In genomic region chr15:74904190-74904805, GRCh38 we compare ENCODE assay signal across 15 cellular contexts. TPM values are rescaled to one million over a fixed set of nuclear protein-coding genes. Genes with fewer than 3 reads are reported as not detected.
DNase-seq lines count a peak whose midpoint lies in the region; ATAC-seq and TF ChIP-seq lines count a peak whose summit lies in the region.
"Had no signal": no experiment of that assay in that cellular context is flagged by ENCODE, and none has a peak within 500 bp of the region (broad histone marks: within the 10 kb centered on the region; RNA-seq: fewer than 3 reads in every experiment).

No MANE protein-coding gene starts in this region.

- H3K27me3 Mint-ChIP-seq in T-helper 1 cell treated with Interleukin-12 subunit alpha and Interleukin-12 subunit beta and Interleukin-4 antibody, amounts not matched to agents 30 μg/mL and 1 μg/mL, for 36 hours (ENCODE audit: low read depth): no peaks in the 10 kb centered on the region
- H3K27me3 Mint-ChIP-seq in CD4-positive, alpha-beta memory T cell: no peaks in the 10 kb centered on the region
- H3K27me3 Mint-ChIP-seq in activated CD4-positive, alpha-beta memory T cell treated with anti-CD3 and anti-CD28 coated beads, Interleukin-2, amount 10 ng/mL, durations not matched to agents 7 days and 5 days: no peaks in the 10 kb centered on the region
- H3K27me3 Mint-ChIP-seq in naive B cell: no peaks in the 10 kb centered on the region

- peaks cover 40% of the 10 kb centered on the region for H3K36me3 Mint-ChIP-seq in T-helper 1 cell treated with Interleukin-12 subunit alpha and Interleukin-12 subunit beta and Interleukin-4 antibody, amounts not matched to agents 30 μg/mL and 1 μg/mL, for 36 hours (ENCODE audit: low read depth)
- peaks cover 16 to 50% of the 10 kb centered on the region in 2 donors for H3K36me3 Mint-ChIP-seq in CD4-positive, alpha-beta memory T cell
- H3K36me3 Mint-ChIP-seq in activated CD4-positive, alpha-beta memory T cell treated with anti-CD3 and anti-CD28 coated beads, Interleukin-2, amount 10 ng/mL, durations not matched to agents 7 days and 5 days (ENCODE audit: low read depth): peaks cover 60% of the 10 kb centered on the region
- H3K36me3 Mint-ChIP-seq in naive B cell: peaks cover 0 to 5% of the 10 kb centered on the region in 2 donors

- no peaks in the 10 kb centered on the region for H3K27me3 ChIP-seq in CD4-positive, alpha-beta memory T cell (ENCODE audit: insufficient read depth, low read length)
- H3K27me3 ChIP-seq in tibial artery: no peaks in the 10 kb centered on the region
- H3K27me3 ChIP-seq: heart right ventricle had no signal

- no peak overlapping the region for H3K4me3 ChIP-seq in CD4-positive, alpha-beta memory T cell (ENCODE audit: low read length in 2 of 2)
- H3K4me3 ChIP-seq in tibial artery: no peak overlapping the region

- peaks cover 41% of the 10 kb centered on the region for H3K4me1 Mint-ChIP-seq in T-helper 1 cell treated with Interleukin-12 subunit alpha and Interleukin-12 subunit beta and Interleukin-4 antibody, amounts not matched to agents 30 μg/mL and 1 μg/mL, for 36 hours (ENCODE audit: low read depth)
- peaks cover 30 to 62% (median 50%) of the 10 kb centered on the region in 4 donors for H3K4me1 Mint-ChIP-seq in CD4-positive, alpha-beta memory T cell
- H3K4me1 Mint-ChIP-seq in activated CD4-positive, alpha-beta memory T cell treated with anti-CD3 and anti-CD28 coated beads, Interleukin-2, amount 10 ng/mL, durations not matched to agents 7 days and 5 days: peaks cover 60% of the 10 kb centered on the region
- H3K4me1 Mint-ChIP-seq in naive B cell: peaks cover 27 to 47% (median 42%) of the 10 kb centered on the region in 3 donors

- no peak overlapping the region for H3K27ac ChIP-seq in CD4-positive, alpha-beta memory T cell (ENCODE audit: low read depth, low read length)
- H3K27ac ChIP-seq in tibial artery: no peak overlapping the region

- TF ChIP-seq CTCF in tibial artery (IDR thresholded peaks at IDR 0.05): no peak

- ATAC-seq in naive B cell (ENCODE audit: low read depth in 2 of 2): no peak
- ATAC-seq in GM18868 (IDR thresholded peaks at IDR 0.05; ENCODE audit: unreplicated experiment): no peak
- ATAC-seq: esophagus mucosa, heart right ventricle had no signal

- intact Hi-C loops in CD4-positive, alpha-beta memory T cell (cut with micrococcal nuclease): no loop called here
- intact Hi-C loops in tibial artery (cut with DNase I; ENCODE audit: low total_unique reads): no loop called here

- peak overlapping the region; percentile 86 for H3K4me3 Mint-ChIP-seq in T-helper 1 cell treated with Interleukin-12 subunit alpha and Interleukin-12 subunit beta and Interleukin-4 antibody, amounts not matched to agents 30 μg/mL and 1 μg/mL, for 36 hours
- peak overlapping the region in 7 of 8 donors; percentile 23 to 99 (median 89) for H3K4me3 Mint-ChIP-seq in CD4-positive, alpha-beta memory T cell
- H3K4me3 Mint-ChIP-seq in activated CD4-positive, alpha-beta memory T cell treated with anti-CD3 and anti-CD28 coated beads, Interleukin-2, amount 10 ng/mL, durations not matched to agents 7 days and 5 days: peak overlapping the region; percentile 91
- peak overlapping the region in 5 of 8 donors; percentile 28 to 99 (median 90) for H3K4me3 Mint-ChIP-seq in naive B cell

- H3K9me3 Mint-ChIP-seq in T-helper 1 cell treated with Interleukin-12 subunit alpha and Interleukin-12 subunit beta and Interleukin-4 antibody, amounts not matched to agents 30 μg/mL and 1 μg/mL, for 36 hours: no peaks in the 10 kb centered on the region
- H3K9me3 Mint-ChIP-seq in CD4-positive, alpha-beta memory T cell: no peaks in the 10 kb centered on the region
- no peaks in the 10 kb centered on the region for H3K9me3 Mint-ChIP-seq in activated CD4-positive, alpha-beta memory T cell treated with anti-CD3 and anti-CD28 coated beads, Interleukin-2, amount 10 ng/mL, durations not matched to agents 7 days and 5 days
- no peaks in the 10 kb centered on the region for H3K9me3 Mint-ChIP-seq in naive B cell

- peaks cover 48% of the 10 kb centered on the region for H3K4me1 ChIP-seq in CD4-positive, alpha-beta memory T cell (ENCODE audit: insufficient read depth, low read length)
- peaks cover 5 to 36% (median 22%) of the 10 kb centered on the region in 4 donors for H3K4me1 ChIP-seq in tibial artery

- DNase-seq in T-helper 1 cell: no peak
- no peak for DNase-seq in CD4-positive, alpha-beta memory T cell
- DNase-seq in activated CD4-positive, alpha-beta memory T cell treated with anti-CD3 and anti-CD28 coated beads, Interleukin-2, amount 10 ng/mL, durations not matched to agents 7 days and 5 days: no peak
- DNase-seq in naive B cell: no peak
- no peak for DNase-seq in DMS114 treated with DMSO at 0.1 percent for 48 hours (lab: John Stamatoyannopoulos, UW; ENCODE audit: unreplicated experiment)
- no peak for DNase-seq in tibial artery
- DNase-seq: activated CD4-positive, alpha-beta T cell treated with anti-CD3 and anti-CD28 coated beads for 4 hours; heart right ventricle; NCI-H1694 treated with DMSO at 0.1 percent for 48 hours; NCI-H69; nucleus accumbens; small intestine had no signal

- no peaks in the 10 kb centered on the region for H3K9me3 ChIP-seq in CD4-positive, alpha-beta memory T cell (ENCODE audit: control insufficient read depth in 1 of 2, low read length in 2 of 2)
- H3K9me3 ChIP-seq in tibial artery: no peaks in the 10 kb centered on the region
- H3K9me3 ChIP-seq: heart right ventricle had no signal

- CTCF ChIA-PET in CD4-positive, alpha-beta memory T cell (lab: Charles Lee; ENCODE audit: partially characterized antibody): interaction anchor here (0.6 to 10.4 kb wide), 15 partner anchors 11 to 265 kb away, joined by 3 to 136 read pairs (median 4); partner anchors contain the start of genes MPI, SCAMP2 and ULK3
- CTCF ChIA-PET in activated CD4-positive, alpha-beta memory T cell treated with anti-CD3 and anti-CD28 coated beads, Interleukin-2, amount 10 ng/mL, durations not matched to agents 7 days and 5 days (lab: Charles Lee): interaction anchor here (1.1 to 7.7 kb wide), 6 partner anchors 32 to 133 kb away, joined by 3 to 111 read pairs (median 4); partner anchors contain the start of gene SCAMP2

- peaks cover 39% of the 10 kb centered on the region for H3K36me3 ChIP-seq in CD4-positive, alpha-beta memory T cell (ENCODE audit: insufficient read depth, low read length)
- peaks cover 30 to 54% (median 51%) of the 10 kb centered on the region in 3 donors for H3K36me3 ChIP-seq in tibial artery

- POLR2A ChIA-PET in CD4-positive, alpha-beta memory T cell (lab: Charles Lee; ENCODE audit: partially characterized antibody): interaction anchor here (0.8 to 10.8 kb wide), 7 partner anchors 9 to 124 kb away, joined by 3 to 155 read pairs (median 3); partner anchors contain the start of genes COX5A, MPI and ULK3
- POLR2A ChIA-PET in activated CD4-positive, alpha-beta memory T cell treated with anti-CD3 and anti-CD28 coated beads, Interleukin-2, amount 10 ng/mL, durations not matched to agents 7 days and 5 days (lab: Charles Lee): interaction anchor here (1.0 to 9.1 kb wide), 3 partner anchors 11 to 60 kb away, joined by 3 to 121 read pairs (median 4); partner anchors contain the start of gene SCAMP2

- H3K27ac Mint-ChIP-seq in T-helper 1 cell treated with Interleukin-12 subunit alpha and Interleukin-12 subunit beta and Interleukin-4 antibody, amounts not matched to agents 30 μg/mL and 1 μg/mL, for 36 hours: no peak overlapping the region
- H3K27ac Mint-ChIP-seq in CD4-positive, alpha-beta memory T cell: peak overlapping the region in 4 of 7 donors; percentile 68 to 93 (median 82)
- no peak overlapping the region for H3K27ac Mint-ChIP-seq in activated CD4-positive, alpha-beta memory T cell treated with anti-CD3 and anti-CD28 coated beads, Interleukin-2, amount 10 ng/mL, durations not matched to agents 7 days and 5 days
- H3K27ac Mint-ChIP-seq in naive B cell: no peak overlapping the region

RNA-seq across cellular contexts. Expression of gene FAM219B, which starts 2.4 kb away (rescaled TPM):
- total RNA-seq in CD4-positive, alpha-beta memory T cell: 100 to 1,000 TPM; 101 to 117 TPM
- 10 to 100 TPM; 17.4 to 26.1 TPM for polyA plus RNA-seq in CD4-positive, alpha-beta memory T cell
- 100 to 1,000 TPM; 103 to 116 TPM for total RNA-seq in activated CD4-positive, alpha-beta memory T cell treated with anti-CD3 and anti-CD28 coated beads, Interleukin-2, amount 10 ng/mL, durations not matched to agents 7 days and 5 days
- polyA plus RNA-seq in naive B cell (ENCODE audit: low read depth in 6 of 6): 10 to 100 TPM; 16.7 to 31.4 (median 22.2) TPM

RNA-seq across cellular contexts. Expression of gene MPI, which starts 14.5 kb away (rescaled TPM):
- 10 to 100 TPM; 70.4 to 73.1 TPM for total RNA-seq in CD4-positive, alpha-beta memory T cell
- 10 to 100 TPM; 63.0 to 66.2 TPM for polyA plus RNA-seq in CD4-positive, alpha-beta memory T cell
- 10 to 100 TPM; 82.8 to 92.9 TPM for total RNA-seq in activated CD4-positive, alpha-beta memory T cell treated with anti-CD3 and anti-CD28 coated beads, Interleukin-2, amount 10 ng/mL, durations not matched to agents 7 days and 5 days
- 10 to 100 TPM; 54.3 to 70.0 (median 57.7) TPM for polyA plus RNA-seq in naive B cell (ENCODE audit: low read depth in 6 of 6)

RNA-seq across cellular contexts. Expression of gene SCAMP2, which starts 31.1 kb away (rescaled TPM):
- 100 to 1,000 TPM; 132 to 138 TPM for total RNA-seq in CD4-positive, alpha-beta memory T cell
- polyA plus RNA-seq in CD4-positive, alpha-beta memory T cell: 100 to 1,000 TPM; 152 to 179 TPM
- 100 to 1,000 TPM; 144 to 156 TPM for total RNA-seq in activated CD4-positive, alpha-beta memory T cell treated with anti-CD3 and anti-CD28 coated beads, Interleukin-2, amount 10 ng/mL, durations not matched to agents 7 days and 5 days
- 100 to 1,000 TPM; 102 to 122 (median 110) TPM for polyA plus RNA-seq in naive B cell (ENCODE audit: low read depth in 6 of 6)

RNA-seq across cellular contexts. Expression of gene COX5A, which starts 33.6 kb away (rescaled TPM):
- total RNA-seq in CD4-positive, alpha-beta memory T cell: 10 to 100 TPM; 66.8 to 74.4 TPM
- 100 to 1,000 TPM; 331 to 336 TPM for polyA plus RNA-seq in CD4-positive, alpha-beta memory T cell
- total RNA-seq in activated CD4-positive, alpha-beta memory T cell treated with anti-CD3 and anti-CD28 coated beads, Interleukin-2, amount 10 ng/mL, durations not matched to agents 7 days and 5 days: 100 to 1,000 TPM; 273 to 274 TPM
- 100 to 1,000 TPM; 250 to 322 (median 270) TPM for polyA plus RNA-seq in naive B cell (ENCODE audit: low read depth in 6 of 6)

RNA-seq across cellular contexts. Expression of gene RPP25, which starts 52.3 kb away (rescaled TPM):
- total RNA-seq in CD4-positive, alpha-beta memory T cell: 1 to 10 TPM; 2.6 to 2.8 TPM
- 1 to 10 TPM; 2.6 to 2.8 TPM for polyA plus RNA-seq in CD4-positive, alpha-beta memory T cell
- 1 to 10 TPM; 5.0 to 5.1 TPM for total RNA-seq in activated CD4-positive, alpha-beta memory T cell treated with anti-CD3 and anti-CD28 coated beads, Interleukin-2, amount 10 ng/mL, durations not matched to agents 7 days and 5 days
- polyA plus RNA-seq in naive B cell (ENCODE audit: low read depth in 6 of 6): 1 to 10 TPM in 5 of 6 donors, under 1 TPM in 1; 0.92 to 3.6 (median 2.7) TPM

Comparison
In these comparisons a context has a peak if more than half of its experiments do, and no peak if none do; other contexts are left out.
1. H3K27ac Mint-ChIP-seq: peak in CD4-positive, alpha-beta memory T cell (4 of 7); none in T-helper 1 cell treated with Interleukin-12 subunit alpha and Interleukin-12 subunit beta and Interleukin-4 antibody, amounts not matched to agents 30 μg/mL and 1 μg/mL, for 36 hours (single experiment), activated CD4-positive, alpha-beta memory T cell treated with anti-CD3 and anti-CD28 coated beads, Interleukin-2, amount 10 ng/mL, durations not matched to agents 7 days and 5 days (single experiment) and naive B cell (0 of 6).
2. Peak in every context shown above with its lines, with median percentiles within 50 percentile points of each other: H3K4me3 Mint-ChIP-seq.